Comparison of ENCODE assay signal across 1 cellular context in genomic region chr11:66344550-66345315, GRCh38.
TF ChIP-seq lines count a peak whose summit lies in the region.

Gene BRMS1, minus strand, starts transcription at chr11:66345104. Its CDS starts 2,870 bp downstream, at chr11:66342234.

TF ChIP-seq in HepG2, 621 proteins besides CTCF, POLR2A, EP300 and RAD21 (continued from another document and continues in another):
- TF ChIP-seq DMAP1 (CRISPR knock-in tag; IDR thresholded peaks at IDR 0.05) (peak; percentile 56; the same call in 1 of the 2 replicates), PTBP1 (IDR thresholded peaks at IDR 0.05; ENCODE audit: low read depth, low read length, poor library complexity, severe bottlenecking) (no peak), KDM2A (CRISPR knock-in tag; IDR thresholded peaks at IDR 0.05; ENCODE audit: borderline replicate concordance, low read depth) (peak; percentile 97), RBFOX2 (IDR thresholded peaks at IDR 0.05; ENCODE audit: low read depth, low read length) (peak; percentile 88), STAG1 (CRISPR knock-in tag; IDR thresholded peaks at IDR 0.05) (no peak), ZNF570 (CRISPR knock-in tag; IDR thresholded peaks at IDR 0.05; ENCODE audit: borderline replicate concordance) (no peak), GRHL1 (CRISPR knock-in tag; conservative IDR thresholded peaks at IDR 0.05) (no peak), ZNF460 (CRISPR knock-in tag; IDR thresholded peaks at IDR 0.05; ENCODE audit: borderline replicate concordance) (no peak), GABPB1 (CRISPR knock-in tag; IDR thresholded peaks at IDR 0.05) (peak; percentile 93), SETDB1 (CRISPR knock-in tag; IDR thresholded peaks at IDR 0.05; ENCODE audit: borderline replicate concordance) (no peak), ZNF598 (CRISPR knock-in tag; IDR thresholded peaks at IDR 0.05; ENCODE audit: borderline replicate concordance) (0 out of 2 replicates have a peak, but pooled peaks have one; percentile 19), KDM5A (IDR thresholded peaks at IDR 0.05; ENCODE audit: borderline replicate concordance, low read length) (peak; percentile 99), CERS6 (CRISPR knock-in tag; IDR thresholded peaks at IDR 0.05) (no peak), CREM (IDR thresholded peaks at IDR 0.05) (peak; percentile 99), CREM (CRISPR knock-in tag; IDR thresholded peaks at IDR 0.05) (peak; percentile 87), MXD3 (CRISPR knock-in tag; IDR thresholded peaks at IDR 0.05) (peak; percentile 69), ZHX1 (CRISPR knock-in tag; IDR thresholded peaks at IDR 0.05; ENCODE audit: low read depth) (0 out of 2 replicates have a peak, but pooled peaks have one; percentile 64), ZFP82 (CRISPR knock-in tag; IDR thresholded peaks at IDR 0.05; ENCODE audit: borderline replicate concordance) (no peak), HMG20A (CRISPR knock-in tag; IDR thresholded peaks at IDR 0.05; ENCODE audit: borderline replicate concordance) (no peak), ZNF510 (CRISPR knock-in tag; IDR thresholded peaks at IDR 0.05; ENCODE audit: low read depth) (0 out of 2 replicates have a peak, but pooled peaks have one; percentile 74), PLRG1 (conservative IDR thresholded peaks at IDR 0.05) (no peak), HNRNPL (IDR thresholded peaks at IDR 0.05; ENCODE audit: low read depth, low read length) (no peak), ZSCAN22 (CRISPR knock-in tag; IDR thresholded peaks at IDR 0.05) (0 out of 2 replicates have a peak, but pooled peaks have one; percentile 47), SMC3 (IDR thresholded peaks at IDR 0.05; ENCODE audit: low read length) (no peak), PAF1 (CRISPR knock-in tag; IDR thresholded peaks at IDR 0.05) (no peak), ZNF572 (CRISPR knock-in tag; IDR thresholded peaks at IDR 0.05) (no peak), ZNF414 (CRISPR knock-in tag; IDR thresholded peaks at IDR 0.05) (no peak), ZNF296 (CRISPR knock-in tag; conservative IDR thresholded peaks at IDR 0.05) (no peak; the same call in 1 of the 2 replicates), SNAPC4 (CRISPR knock-in tag; IDR thresholded peaks at IDR 0.05) (no peak), ARNT2 (CRISPR knock-in tag; IDR thresholded peaks at IDR 0.05; ENCODE audit: low read depth) (peak; percentile 79; the same call in 1 of the 2 replicates), HMGA1 (CRISPR knock-in tag; conservative IDR thresholded peaks at IDR 0.05) (no peak), PCBP2 (optimal IDR thresholded peaks at IDR 0.05; ENCODE audit: low read depth, low read length, poor library complexity, severe bottlenecking) (no peak), ZNF232 (CRISPR knock-in tag; IDR thresholded peaks at IDR 0.05; ENCODE audit: borderline replicate concordance) (no peak), CREBL2 (CRISPR knock-in tag; IDR thresholded peaks at IDR 0.05; ENCODE audit: borderline replicate concordance) (no peak), ZC3H13 (CRISPR knock-in tag; IDR thresholded peaks at IDR 0.05) (peak; percentile 84), SIX4 (CRISPR knock-in tag; IDR thresholded peaks at IDR 0.05) (no peak), ZKSCAN5 (CRISPR knock-in tag; IDR thresholded peaks at IDR 0.05) (no peak), RCOR2 (CRISPR knock-in tag; IDR thresholded peaks at IDR 0.05) (no peak), LBX2 (CRISPR knock-in tag; IDR thresholded peaks at IDR 0.05; ENCODE audit: borderline replicate concordance) (no peak), IKZF5 (CRISPR knock-in tag; IDR thresholded peaks at IDR 0.05) (peak; percentile 77), FOXC1 (CRISPR knock-in tag; IDR thresholded peaks at IDR 0.05; ENCODE audit: borderline replicate concordance) (peak; percentile 92), CEBPB (IDR thresholded peaks at IDR 0.05; ENCODE audit: borderline replicate concordance, low read depth, low read length) (no peak), ZNF235 (CRISPR knock-in tag; IDR thresholded peaks at IDR 0.05; ENCODE audit: borderline replicate concordance) (no peak), ZKSCAN8 (CRISPR knock-in tag; IDR thresholded peaks at IDR 0.05; ENCODE audit: borderline replicate concordance) (no peak), ZNF770 (CRISPR knock-in tag; IDR thresholded peaks at IDR 0.05) (no peak; the same call in 1 of the 2 replicates), FOSL2 (CRISPR knock-in tag; IDR thresholded peaks at IDR 0.05) (peak; percentile 57), ZSCAN31 (CRISPR knock-in tag; IDR thresholded peaks at IDR 0.05; ENCODE audit: low read depth) (no peak), MAX (IDR thresholded peaks at IDR 0.05) (peak; percentile 67), ZNF660 (CRISPR knock-in tag; IDR thresholded peaks at IDR 0.05; ENCODE audit: borderline replicate concordance, low read depth) (no peak), JUN (CRISPR knock-in tag; IDR thresholded peaks at IDR 0.05) (no peak), NFE2L1 (CRISPR knock-in tag; IDR thresholded peaks at IDR 0.05; ENCODE audit: borderline replicate concordance) (no peak), AGO1 (IDR thresholded peaks at IDR 0.05; ENCODE audit: low read depth, low read length, poor library complexity, severe bottlenecking) (peak; percentile 75), ZNF564 (CRISPR knock-in tag; IDR thresholded peaks at IDR 0.05) (no peak), THAP8 (CRISPR knock-in tag; IDR thresholded peaks at IDR 0.05; ENCODE audit: borderline replicate concordance) (no peak)
